In the genomic region with DNA sequence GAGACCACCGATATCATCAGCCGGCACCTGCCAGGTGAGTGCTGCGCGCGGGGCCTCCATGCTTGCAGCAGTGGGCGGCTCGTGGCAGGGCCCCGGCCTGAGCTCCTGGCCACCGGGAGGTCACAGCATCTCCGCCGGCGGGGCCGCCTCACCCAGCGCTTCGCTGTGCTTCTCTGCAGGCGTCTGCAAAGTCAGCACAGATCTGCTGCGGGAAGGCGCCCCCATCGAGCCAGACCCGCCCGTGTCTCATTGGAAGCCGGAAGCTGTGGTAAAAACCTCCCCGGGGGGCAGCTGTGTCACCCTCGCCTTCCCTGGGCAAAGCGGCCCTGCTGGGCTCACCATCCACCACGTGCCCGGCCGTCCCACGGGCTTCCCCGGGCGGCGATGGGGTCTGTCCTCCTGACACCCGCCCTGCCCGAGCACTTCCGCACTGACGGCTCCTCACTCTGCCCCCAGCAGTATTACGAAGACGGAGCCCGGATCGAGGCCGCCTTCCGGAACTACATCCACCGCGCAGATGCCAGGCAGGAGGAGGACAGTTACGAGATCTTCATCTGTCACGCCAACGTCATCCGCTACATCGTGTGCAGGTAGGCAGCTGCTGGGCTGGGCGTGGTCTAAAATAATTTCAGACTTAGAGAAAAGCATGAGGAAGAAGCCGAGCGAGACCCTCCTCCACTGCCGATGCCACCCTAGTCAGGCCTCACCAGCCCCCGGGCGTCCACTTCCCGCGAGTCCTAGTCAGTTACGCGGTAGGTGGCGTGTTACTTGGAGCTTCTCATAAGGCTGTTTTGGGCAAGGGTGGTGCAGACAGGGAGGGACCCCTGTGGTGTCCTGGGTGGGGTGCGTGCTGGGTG, we compare ENCODE assay signal across 1 cellular context.
TF ChIP-seq lines count a peak whose summit lies in the region.

No MANE protein-coding gene starts in this region.

TF ChIP-seq in K562, 482 proteins besides CTCF, POLR2A, EP300 and RAD21:
- TF ChIP-seq CHD2 (IDR thresholded peaks at IDR 0.05; ENCODE audit: low read depth, low read length) (no peak), POLR2G (IDR thresholded peaks at IDR 0.05; ENCODE audit: low read depth, low read length) (peak; percentile 64), RBFOX2 (IDR thresholded peaks at IDR 0.05; ENCODE audit: low read depth, low read length) (peak; percentile 30; the same call in 1 of the 2 replicates), HNRNPLL (IDR thresholded peaks at IDR 0.05; ENCODE audit: low read depth, low read length, poor library complexity, severe bottlenecking) (peak; percentile 19)
- TF ChIP-seq, protein P1, sequence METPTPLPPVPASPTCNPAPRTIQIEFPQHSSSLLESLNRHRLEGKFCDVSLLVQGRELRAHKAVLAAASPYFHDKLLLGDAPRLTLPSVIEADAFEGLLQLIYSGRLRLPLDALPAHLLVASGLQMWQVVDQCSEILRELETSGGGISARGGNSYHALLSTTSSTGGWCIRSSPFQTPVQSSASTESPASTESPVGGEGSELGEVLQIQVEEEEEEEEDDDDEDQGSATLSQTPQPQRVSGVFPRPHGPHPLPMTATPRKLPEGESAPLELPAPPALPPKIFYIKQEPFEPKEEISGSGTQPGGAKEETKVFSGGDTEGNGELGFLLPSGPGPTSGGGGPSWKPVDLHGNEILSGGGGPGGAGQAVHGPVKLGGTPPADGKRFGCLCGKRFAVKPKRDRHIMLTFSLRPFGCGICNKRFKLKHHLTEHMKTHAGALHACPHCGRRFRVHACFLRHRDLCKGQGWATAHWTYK (CRISPR knock-in tag; IDR thresholded peaks at IDR 0.05): no peak
- TF ChIP-seq, protein P2, sequence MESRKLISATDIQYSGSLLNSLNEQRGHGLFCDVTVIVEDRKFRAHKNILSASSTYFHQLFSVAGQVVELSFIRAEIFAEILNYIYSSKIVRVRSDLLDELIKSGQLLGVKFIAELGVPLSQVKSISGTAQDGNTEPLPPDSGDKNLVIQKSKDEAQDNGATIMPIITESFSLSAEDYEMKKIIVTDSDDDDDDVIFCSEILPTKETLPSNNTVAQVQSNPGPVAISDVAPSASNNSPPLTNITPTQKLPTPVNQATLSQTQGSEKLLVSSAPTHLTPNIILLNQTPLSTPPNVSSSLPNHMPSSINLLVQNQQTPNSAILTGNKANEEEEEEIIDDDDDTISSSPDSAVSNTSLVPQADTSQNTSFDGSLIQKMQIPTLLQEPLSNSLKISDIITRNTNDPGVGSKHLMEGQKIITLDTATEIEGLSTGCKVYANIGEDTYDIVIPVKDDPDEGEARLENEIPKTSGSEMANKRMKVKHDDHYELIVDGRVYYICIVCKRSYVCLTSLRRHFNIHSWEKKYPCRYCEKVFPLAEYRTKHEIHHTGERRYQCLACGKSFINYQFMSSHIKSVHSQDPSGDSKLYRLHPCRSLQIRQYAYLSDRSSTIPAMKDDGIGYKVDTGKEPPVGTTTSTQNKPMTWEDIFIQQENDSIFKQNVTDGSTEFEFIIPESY (CRISPR knock-in tag; IDR thresholded peaks at IDR 0.05): peak; percentile 88
